Comparison of ENCODE assay signal across 11 cellular contexts in genomic region chr7:147394329-147394728, GRCh38.
"Had no signal": no experiment of that assay in that cellular context is flagged by ENCODE, and none has a peak within 500 bp of the region (broad histone marks: within the 10 kb centered on the region; RNA-seq: fewer than 3 reads in every experiment).

No MANE protein-coding gene starts in this region.

- H2AFZ ChIP-seq: GM23248, GM23338 had no signal

- H3K4me1 Mint-ChIP-seq: GM23338 had no signal

- H3K4me3 Mint-ChIP-seq: GM23338, H9, HFFc6 had no signal

- H3K36me3 ChIP-seq: HAP-1 had no signal

- FAIRE-seq: H1, H54 had no signal

- H3K9ac ChIP-seq: GM23248 had no signal

- H3K4me3 ChIP-seq: GM23248, GM23338, HAP-1 had no signal

- H3K4me2 ChIP-seq: GM23338 had no signal

- ATAC-seq: GM23338, HCT116 had no signal

- H3K27ac ChIP-seq: GM23248 had no signal

- H3K27ac Mint-ChIP-seq: GM23338, H9, HFFc6 had no signal

- H3K4me1 ChIP-seq: HAP-1 had no signal

- DNase-seq: GM23248, GOT3, H7, H9, HCEC 1CT, HFFc6 had no signal

- H3K9me3 ChIP-seq: HAP-1 had no signal
